1 cellular context compared by ENCODE assay signal in genomic region chr7:2529161-2530075, GRCh38.
TF ChIP-seq lines count a peak whose summit lies in the region.

No MANE protein-coding gene starts in this region.

TF ChIP-seq in HCT116, 20 proteins besides CTCF, POLR2A, EP300 and RAD21 (continued from another document):
- TF ChIP-seq ATF3 (IDR thresholded peaks at IDR 0.05), result no peak
- TF ChIP-seq FOSL1 (IDR thresholded peaks at IDR 0.05; ENCODE audit: low read depth), result no peak
- no peak; the same call in 1 of the 2 replicates for TF ChIP-seq POLR2AphosphoS5 (IDR thresholded peaks at IDR 0.05; ENCODE audit: low read depth, low read length)
- no peak for TF ChIP-seq CEBPB (IDR thresholded peaks at IDR 0.05; ENCODE audit: low read depth)
- TF ChIP-seq, protein P1, sequence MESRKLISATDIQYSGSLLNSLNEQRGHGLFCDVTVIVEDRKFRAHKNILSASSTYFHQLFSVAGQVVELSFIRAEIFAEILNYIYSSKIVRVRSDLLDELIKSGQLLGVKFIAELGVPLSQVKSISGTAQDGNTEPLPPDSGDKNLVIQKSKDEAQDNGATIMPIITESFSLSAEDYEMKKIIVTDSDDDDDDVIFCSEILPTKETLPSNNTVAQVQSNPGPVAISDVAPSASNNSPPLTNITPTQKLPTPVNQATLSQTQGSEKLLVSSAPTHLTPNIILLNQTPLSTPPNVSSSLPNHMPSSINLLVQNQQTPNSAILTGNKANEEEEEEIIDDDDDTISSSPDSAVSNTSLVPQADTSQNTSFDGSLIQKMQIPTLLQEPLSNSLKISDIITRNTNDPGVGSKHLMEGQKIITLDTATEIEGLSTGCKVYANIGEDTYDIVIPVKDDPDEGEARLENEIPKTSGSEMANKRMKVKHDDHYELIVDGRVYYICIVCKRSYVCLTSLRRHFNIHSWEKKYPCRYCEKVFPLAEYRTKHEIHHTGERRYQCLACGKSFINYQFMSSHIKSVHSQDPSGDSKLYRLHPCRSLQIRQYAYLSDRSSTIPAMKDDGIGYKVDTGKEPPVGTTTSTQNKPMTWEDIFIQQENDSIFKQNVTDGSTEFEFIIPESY (IDR thresholded peaks at IDR 0.05; ENCODE audit: extremely low read depth, insufficient replicate concordance, low read length), result no peak
- TF ChIP-seq EGR1 (IDR thresholded peaks at IDR 0.05; ENCODE audit: low read depth), result no peak
- TF ChIP-seq YY1 (IDR thresholded peaks at IDR 0.05; ENCODE audit: extremely low read depth, insufficient replicate concordance, low read depth, low read length), result no peak
- no peak for TF ChIP-seq TCF7L2 (IDR thresholded peaks at IDR 0.05; ENCODE audit: borderline replicate concordance, extremely low read depth, insufficient read depth, insufficient read length)
- no peak for TF ChIP-seq ELF1 (IDR thresholded peaks at IDR 0.05; ENCODE audit: borderline replicate concordance, low read depth)
- no peak for TF ChIP-seq SIN3A (IDR thresholded peaks at IDR 0.05; ENCODE audit: low read depth)
